In genomic region chr17:28807925-28808641, GRCh38 we compare ENCODE assay signal across 7 cellular contexts. TPM values are rescaled to one million over a fixed set of nuclear protein-coding genes. Genes with fewer than 3 reads are reported as not detected.
DNase-seq lines count a peak whose midpoint lies in the region; ATAC-seq, FAIRE-seq and TF ChIP-seq lines count a peak whose summit lies in the region.

No MANE protein-coding gene starts in this region.

- BruUV-seq in HepG2 (replicated peaks; lab: Mats Ljungman, UMichigan): TSS peak; percentile 34

- H3K27me3 ChIP-seq in HepG2 (ENCODE audit: control insufficient read depth in 1 of 2, insufficient read depth in 2 of 2, low read length in 2 of 2) (no peaks in the 10 kb centered on the region), tibial artery (no peaks in the 10 kb centered on the region)

- H3K4me3 ChIP-seq in HepG2 (replicated peaks in 1 of 3; ENCODE audit: insufficient read depth in 1 of 3, low read depth in 2 of 3, low read length in 3 of 3): peak overlapping the region; percentile 4 to 25 (median 7); a peak in 3 of 6 replicates
- peak overlapping the region; percentile 17 to 35 for H3K4me3 ChIP-seq in tibial artery

- peaks cover 53% of the 10 kb centered on the region for H3K79me2 ChIP-seq in HepG2 (ENCODE audit: insufficient read depth, low read length)

- H3K4me2 ChIP-seq in HepG2 (ENCODE audit: low read depth, low read length): peak overlapping the region; percentile 52

- H4K20me1 ChIP-seq in HepG2 (ENCODE audit: insufficient read depth, low read length): peaks cover 10% of the 10 kb centered on the region; the same call in 1 of the 2 replicates

- peak overlapping the region; percentile 62 for H3K27ac ChIP-seq in HepG2 (ENCODE audit: extremely low read length, insufficient read depth, low read length)
- peak overlapping the region; percentile 73 to 74 for H3K27ac ChIP-seq in tibial artery

- in situ Hi-C loops in HepG2 (cut with HindIII; ENCODE audit: extremely low pct_ligation_motif_present, low pct_unique_long_range_greater_than_20kb): no loop called here

- H3K36me3 ChIP-seq in HepG2 (replicated peaks in 1 of 2; ENCODE audit: control insufficient read depth in 1 of 2, insufficient read depth in 2 of 2, low read length in 2 of 2) (peaks cover 2 to 16% of the 10 kb centered on the region in 2 experiments; a peak in 2 of 5 replicates), tibial artery (peaks cover 10 to 19% (median 11%) of the 10 kb centered on the region in 3 donors)

- intact Hi-C loops in HepG2 (cut with micrococcal nuclease; ENCODE audit: unreplicated experiment): loop anchor here (1.0 to 5.0 kb wide), 2 partner anchors 31 to 34 kb away; partner anchors contain the start of gene FAM222B
- intact Hi-C loops in tibial artery (cut with DNase I; ENCODE audit: low total_unique reads): loop anchor here (10.0 kb wide), 1 partner anchor 63 kb away; the partner anchor contains the start of gene TRAF4

- no peak for FAIRE-seq in HepG2 (lab: Jason Lieb, UNC)

- no peak for TF ChIP-seq RAD21 in HepG2 (CRISPR knock-in tag; IDR thresholded peaks at IDR 0.05)

- POLR2A ChIA-PET in HepG2 (lab: Yijun Ruan, JAX): interaction anchor here (0.7 to 2.3 kb wide), 12 partner anchors 15 to 142 kb away, joined by 3 to 14 read pairs (median 3); partner anchors contain the start of genes FAM222B, NEK8 and TLCD1

- no peak for TF ChIP-seq POLR2A in HepG2 (IDR thresholded peaks at IDR 0.05; ENCODE audit: insufficient read depth in 1 of 2, low read depth in 2 of 2, low read length in 2 of 2)

- TF ChIP-seq CTCF in HepG2 (CRISPR knock-in tag; IDR thresholded peaks at IDR 0.05) (no peak), tibial artery (IDR thresholded peaks at IDR 0.05) (no peak)

- TF ChIP-seq EP300 in HepG2 (IDR thresholded peaks at IDR 0.05; ENCODE audit: low read depth in 2 of 2, low read length in 2 of 2): no peak
- no peak for TF ChIP-seq EP300 in HepG2 (CRISPR knock-in tag; IDR thresholded peaks at IDR 0.05; ENCODE audit: borderline replicate concordance)

- H3K9me3 ChIP-seq in HepG2 (ENCODE audit: low read length): no peaks in the 10 kb centered on the region
- no peaks in the 10 kb centered on the region for H3K9me3 ChIP-seq in tibial artery

- H3K4me1 ChIP-seq in HepG2 (ENCODE audit: insufficient read depth, low read length) (peaks cover 72% of the 10 kb centered on the region), tibial artery (peaks cover 0 to 55% (median 36%) of the 10 kb centered on the region in 4 donors)

- CTCF ChIA-PET in HepG2 (lab: Yijun Ruan, JAX; ENCODE audit: low intra/inter-chr PET ratio, low total read pairs): no interaction called here

- H2AFZ ChIP-seq in HepG2 (ENCODE audit: low read length): no peak overlapping the region

- peak overlapping the region; percentile 37 for H3K9ac ChIP-seq in HepG2 (ENCODE audit: insufficient read depth, low read depth, low read length)

- WGBS in HepG2 (ENCODE audit: low lambda C conversion rate): 2% methylated on average over 2 of the region's 2 CpGs

- ATAC-seq in HepG2 (no peak), HG03159 (IDR thresholded peaks at IDR 0.05; ENCODE audit: unreplicated experiment) (no peak)

- DNase-seq in GM04503 (ENCODE audit: low read depth) (peak; percentile 81), NCI-H146 treated with DMSO at 0.1 percent for 48 hours (lab: John Stamatoyannopoulos, UW; ENCODE audit: unreplicated experiment) (peak; percentile 59), brain pericyte (ENCODE audit: low read depth, low spot score) (peak; percentile 72), HepG2 (ENCODE audit: low spot score) (peak; percentile 68), tibial artery (peak in 1 of 2 donors; percentile 29), HK-2 (ENCODE audit: unreplicated experiment) (no peak)

TF ChIP-seq in HepG2, 621 proteins besides CTCF, POLR2A, EP300 and RAD21:
- 0 out of 2 replicates have a peak, but pooled peaks have one; percentile 11 for TF ChIP-seq SAP130 (CRISPR knock-in tag; IDR thresholded peaks at IDR 0.05; ENCODE audit: low read depth)
- peak; percentile 63 for TF ChIP-seq FOSL2 (CRISPR knock-in tag; IDR thresholded peaks at IDR 0.05)
- TF ChIP-seq MED13 (CRISPR knock-in tag; IDR thresholded peaks at IDR 0.05): no peak
- peak; percentile 19 for TF ChIP-seq ASH2L (IDR thresholded peaks at IDR 0.05; ENCODE audit: insufficient read length, low read depth, low read length)
- peak; percentile 83 for TF ChIP-seq ZNF652 (CRISPR knock-in tag; IDR thresholded peaks at IDR 0.05; ENCODE audit: borderline replicate concordance, low read depth)
- 0 out of 2 replicates have a peak, but pooled peaks have one; percentile 57 for TF ChIP-seq SSRP1 (CRISPR knock-in tag; IDR thresholded peaks at IDR 0.05)
- TF ChIP-seq KDM5B (CRISPR knock-in tag; IDR thresholded peaks at IDR 0.05; ENCODE audit: borderline replicate concordance): no peak
TF ChIP-seq in HepG2: peak in this region for 5.

RNA-seq across cellular contexts. Expression of gene FAM222B, which starts 34.5 kb away (rescaled TPM):
- 3.5 and 4.7 TPM in 2 replicates for total RNA-seq in HepG2 (2016; rRNA removed; fragmentation: Illumina TruSeq; extraction: Trizol)
- total RNA-seq in HepG2 (2016; cell fraction: cytosol; rRNA removed; fragmentation: Illumina TruSeq; extraction: Trizol; ENCODE audit: low read depth): 1.7 and 2.5 TPM in 2 replicates
- 2.9 and 3.4 TPM in 2 replicates for total RNA-seq in HepG2 (2016; cell fraction: insoluble cytoplasmic fraction; rRNA removed; fragmentation: Illumina TruSeq; extraction: Trizol)
- 7.9 and 9.0 TPM in 2 replicates for total RNA-seq in HepG2 (2016; cell fraction: membrane; rRNA removed; fragmentation: Illumina TruSeq; extraction: Trizol)
- total RNA-seq in HepG2 (2016; cell fraction: nucleus; rRNA removed; fragmentation: Illumina TruSeq; extraction: Trizol): 2.9 and 4.4 TPM in 2 replicates
- 7.3 TPM in 2 replicates for polyA plus RNA-seq in HepG2 (2011; rRNA removed)
- 8.0 and 8.4 TPM in 2 replicates for polyA plus RNA-seq in HepG2 (2011; cell fraction: cytosol; rRNA removed)
- 11.3 and 13.9 TPM in 2 replicates for polyA plus RNA-seq in HepG2 (2011; cell fraction: nucleus; rRNA removed)
- polyA plus RNA-seq in HepG2 (2012): 9.8 and 13.0 TPM in 2 replicates
- polyA plus RNA-seq in HepG2 (2016; cell fraction: cytosol; fragmentation: Illumina TruSeq; extraction: Trizol; ENCODE audit: low read depth): 4.0 and 4.6 TPM in 2 replicates
- polyA plus RNA-seq in HepG2 (2016; cell fraction: insoluble cytoplasmic fraction; fragmentation: Illumina TruSeq; extraction: Trizol; ENCODE audit: low read depth): 9.3 and 13.6 TPM in 2 replicates
- 14.0 and 18.6 TPM in 2 replicates for polyA plus RNA-seq in HepG2 (2016; cell fraction: membrane; fragmentation: Illumina TruSeq; extraction: Trizol; ENCODE audit: low read depth)
- 10.1 and 11.0 TPM in 2 replicates for polyA plus RNA-seq in HepG2 (2016; cell fraction: nucleus; fragmentation: Illumina TruSeq; extraction: Trizol; ENCODE audit: insufficient read depth, low read depth)
- 14.1 and 27.8 TPM in 2 replicates for polyA minus RNA-seq in HepG2 (2011; rRNA and poly(A)+ RNA removed; ENCODE audit: low replicate concordance)
- polyA minus RNA-seq in HepG2 (2011; cell fraction: cytosol; rRNA and poly(A)+ RNA removed): 12.3 and 12.7 TPM in 2 replicates
- 12.6 and 12.8 TPM in 2 replicates for polyA minus RNA-seq in HepG2 (2011; cell fraction: nucleus; rRNA and poly(A)+ RNA removed)

RNA-seq across cellular contexts. Expression of gene ERAL1, which starts 46.7 kb away (rescaled TPM):
- 46.9 and 50.7 TPM in 2 replicates for total RNA-seq in HepG2 (2016; rRNA removed; fragmentation: Illumina TruSeq; extraction: Trizol)
- 8.5 and 10.0 TPM in 2 replicates for total RNA-seq in HepG2 (2016; cell fraction: cytosol; rRNA removed; fragmentation: Illumina TruSeq; extraction: Trizol; ENCODE audit: low read depth)
- total RNA-seq in HepG2 (2016; cell fraction: insoluble cytoplasmic fraction; rRNA removed; fragmentation: Illumina TruSeq; extraction: Trizol): 48.8 and 50.6 TPM in 2 replicates
- 17.1 and 19.7 TPM in 2 replicates for total RNA-seq in HepG2 (2016; cell fraction: membrane; rRNA removed; fragmentation: Illumina TruSeq; extraction: Trizol)
- 28.7 and 36.3 TPM in 2 replicates for total RNA-seq in HepG2 (2016; cell fraction: nucleus; rRNA removed; fragmentation: Illumina TruSeq; extraction: Trizol)
- 72.2 and 73.5 TPM in 2 replicates for polyA plus RNA-seq in HepG2 (2011; rRNA removed)
- polyA plus RNA-seq in HepG2 (2011; cell fraction: cytosol; rRNA removed): 72.3 and 85.9 TPM in 2 replicates
- 55.6 and 60.0 TPM in 2 replicates for polyA plus RNA-seq in HepG2 (2011; cell fraction: nucleus; rRNA removed)
- polyA plus RNA-seq in HepG2 (2012): 42.4 and 45.1 TPM in 2 replicates
- 13.8 and 14.3 TPM in 2 replicates for polyA plus RNA-seq in HepG2 (2016; cell fraction: cytosol; fragmentation: Illumina TruSeq; extraction: Trizol; ENCODE audit: low read depth)
- polyA plus RNA-seq in HepG2 (2016; cell fraction: insoluble cytoplasmic fraction; fragmentation: Illumina TruSeq; extraction: Trizol; ENCODE audit: low read depth): 78.5 and 84.9 TPM in 2 replicates
- polyA plus RNA-seq in HepG2 (2016; cell fraction: membrane; fragmentation: Illumina TruSeq; extraction: Trizol; ENCODE audit: low read depth): 24.1 and 26.2 TPM in 2 replicates
- 72.4 and 76.9 TPM in 2 replicates for polyA plus RNA-seq in HepG2 (2016; cell fraction: nucleus; fragmentation: Illumina TruSeq; extraction: Trizol; ENCODE audit: insufficient read depth, low read depth)
- 142 and 176 TPM in 2 replicates for polyA minus RNA-seq in HepG2 (2011; rRNA and poly(A)+ RNA removed; ENCODE audit: low replicate concordance)
- polyA minus RNA-seq in HepG2 (2011; cell fraction: cytosol; rRNA and poly(A)+ RNA removed): 44.2 and 52.7 TPM in 2 replicates
- polyA minus RNA-seq in HepG2 (2011; cell fraction: nucleus; rRNA and poly(A)+ RNA removed): 29.7 and 30.6 TPM in 2 replicates
